Comparison of ENCODE assay signal across 39 cellular contexts in genomic region chr7:116298055-116298454, GRCh38.
"Had no signal": no experiment of that assay in that cellular context is flagged by ENCODE, and none has a peak within 500 bp of the region (broad histone marks: within the 10 kb centered on the region; RNA-seq: fewer than 3 reads in every experiment).

No MANE protein-coding gene starts in this region.

- H3K36me3 ChIP-seq: adrenal gland, ascending aorta, brain microvascular endothelial cell, cardiac muscle cell, colonic mucosa had no signal

- FAIRE-seq: bronchial epithelial cell, colon had no signal

- H3K4me3 ChIP-seq: adrenal gland, ascending aorta, body of pancreas, cardiac muscle cell, colonic mucosa had no signal

- H3K4me3 Mint-ChIP-seq: activated naive CD4-positive, alpha-beta T cell treated with anti-CD3 and anti-CD28 coated beads for 36 hours; activated naive CD4-positive, alpha-beta T cell treated with anti-CD3 and anti-CD28 coated beads, Interleukin-2, amount 10 ng/mL, durations not matched to agents 7 days and 5 days; activated naive CD4-positive, alpha-beta T cell treated with anti-CD3 and anti-CD28 coated beads, Interleukin-2, amount 50 U/mL, for 24 hours; activated naive CD8-positive, alpha-beta T cell; activated naive CD8-positive, alpha-beta T cell treated with anti-CD3 and anti-CD28 coated beads for 36 hours; activated naive CD8-positive, alpha-beta T cell treated with anti-CD3 and anti-CD28 coated beads, Interleukin-2, amount 10 ng/mL, durations not matched to agents 7 days and 5 days; activated naive CD8-positive, alpha-beta T cell treated with anti-CD3 and anti-CD28 coated beads, Interleukin-2, amount 50 U/mL, for 24 hours; activated T-cell treated with anti-CD3 and anti-CD28 coated beads, Interleukin-2, amount 50 U/mL, for 24 hours; activated T-cell treated with anti-CD3 and anti-CD28 coated beads, Interleukin-2, amount 50 U/mL, for 4 hours; activated T-cell treated with anti-CD3 and anti-CD28 coated beads, Interleukin-2, amount 50 U/mL, for 72 hours; activated T-helper 1 cell treated with anti-CD3 and anti-CD28 coated beads, Interleukin-12 subunit alpha, Interleukin-12 subunit beta, Interleukin-2, Interleukin-4 antibody, amounts not matched to agents 30 ng/mL and 10 ng/mL and 1 ng/mL, durations not matched to agents 14 hours and 24 hours and 36 hours; activated T-helper 17 cell treated with anti-CD3 and anti-CD28 coated beads, Interleukin-2, amount 50 U/mL, for 72 hours; brain; central memory CD8-positive, alpha-beta T cell had no signal

- H3K9me3 ChIP-seq: adrenal gland, ascending aorta, body of pancreas, colonic mucosa had no signal

- H3K4me1 Mint-ChIP-seq: activated naive CD4-positive, alpha-beta T cell treated with anti-CD3 and anti-CD28 coated beads, Interleukin-2, amount 10 ng/mL, durations not matched to agents 7 days and 5 days; activated naive CD4-positive, alpha-beta T cell treated with anti-CD3 and anti-CD28 coated beads, Interleukin-2, amount 50 U/mL, for 24 hours; activated naive CD8-positive, alpha-beta T cell treated with anti-CD3 and anti-CD28 coated beads for 36 hours; activated naive CD8-positive, alpha-beta T cell treated with anti-CD3 and anti-CD28 coated beads, Interleukin-2, amount 10 ng/mL, durations not matched to agents 7 days and 5 days; activated naive CD8-positive, alpha-beta T cell treated with anti-CD3 and anti-CD28 coated beads, Interleukin-2, amount 50 U/mL, for 24 hours; activated T-helper 17 cell treated with anti-CD3 and anti-CD28 coated beads, Interleukin-2, amount 50 U/mL, for 72 hours; brain; central memory CD8-positive, alpha-beta T cell had no signal

- H3K27ac ChIP-seq: adrenal gland, ascending aorta, body of pancreas, brain microvascular endothelial cell, cardiac muscle cell, colonic mucosa had no signal

- H3K27ac Mint-ChIP-seq: activated naive CD4-positive, alpha-beta T cell treated with anti-CD3 and anti-CD28 coated beads for 36 hours; activated naive CD4-positive, alpha-beta T cell treated with anti-CD3 and anti-CD28 coated beads, Interleukin-2, amount 10 ng/mL, durations not matched to agents 7 days and 5 days; activated naive CD4-positive, alpha-beta T cell treated with anti-CD3 and anti-CD28 coated beads, Interleukin-2, amount 50 U/mL, for 72 hours; activated naive CD8-positive, alpha-beta T cell; activated naive CD8-positive, alpha-beta T cell treated with anti-CD3 and anti-CD28 coated beads for 36 hours; activated naive CD8-positive, alpha-beta T cell treated with anti-CD3 and anti-CD28 coated beads, Interleukin-2, amount 10 ng/mL, durations not matched to agents 7 days and 5 days; activated naive CD8-positive, alpha-beta T cell treated with anti-CD3 and anti-CD28 coated beads, Interleukin-2, amount 50 U/mL, for 24 hours; activated T-cell treated with anti-CD3 and anti-CD28 coated beads, Interleukin-2, amount 50 U/mL, for 24 hours; activated T-cell treated with anti-CD3 and anti-CD28 coated beads, Interleukin-2, amount 50 U/mL, for 72 hours; activated T-helper 1 cell treated with anti-CD3 and anti-CD28 coated beads, Interleukin-12 subunit alpha, Interleukin-12 subunit beta, Interleukin-2, Interleukin-4 antibody, amounts not matched to agents 30 ng/mL and 10 ng/mL and 1 ng/mL, durations not matched to agents 14 hours and 24 hours and 36 hours; activated T-helper 17 cell treated with anti-CD3 and anti-CD28 coated beads, Interleukin-2, amount 50 U/mL, for 72 hours; activated T-helper 2 cell treated with anti-CD3 and anti-CD28 coated beads, Interferon-gamma antibody, Interleukin-2, Interleukin-4, amounts not matched to agents 10 μg/mL and 5 μg/mL and 100 μg/mL, durations not matched to agents 14 hours and 24 hours and 36 hours; brain had no signal

- H3K4me1 ChIP-seq: adrenal gland, ascending aorta, body of pancreas, colonic mucosa had no signal

- H3K27me3 ChIP-seq: adrenal gland, ascending aorta, body of pancreas, brain microvascular endothelial cell, cardiac muscle cell, colonic mucosa had no signal

- H3K9me3 Mint-ChIP-seq: activated naive CD4-positive, alpha-beta T cell treated with anti-CD3 and anti-CD28 coated beads for 36 hours; activated naive CD4-positive, alpha-beta T cell treated with anti-CD3 and anti-CD28 coated beads, Interleukin-2, amount 10 ng/mL, durations not matched to agents 7 days and 5 days; activated naive CD4-positive, alpha-beta T cell treated with anti-CD3 and anti-CD28 coated beads, Interleukin-2, amount 50 U/mL, for 24 hours; activated T-cell treated with anti-CD3 and anti-CD28 coated beads, Interleukin-2, amount 50 U/mL, for 24 hours; activated T-helper 1 cell treated with anti-CD3 and anti-CD28 coated beads, Interleukin-12 subunit alpha, Interleukin-12 subunit beta, Interleukin-2, Interleukin-4 antibody, amounts not matched to agents 30 ng/mL and 10 ng/mL and 1 ng/mL, durations not matched to agents 14 hours and 24 hours and 36 hours; activated T-helper 2 cell treated with anti-CD3 and anti-CD28 coated beads, Interferon-gamma antibody, Interleukin-2, Interleukin-4, amounts not matched to agents 10 μg/mL and 5 μg/mL and 100 μg/mL, durations not matched to agents 14 hours and 24 hours and 36 hours had no signal

- H3K36me3 Mint-ChIP-seq: activated naive CD4-positive, alpha-beta T cell treated with anti-CD3 and anti-CD28 coated beads, Interleukin-2, amount 10 ng/mL, durations not matched to agents 7 days and 5 days; activated naive CD8-positive, alpha-beta T cell; activated naive CD8-positive, alpha-beta T cell treated with anti-CD3 and anti-CD28 coated beads for 36 hours; activated naive CD8-positive, alpha-beta T cell treated with anti-CD3 and anti-CD28 coated beads, Interleukin-2, amount 10 ng/mL, durations not matched to agents 7 days and 5 days; brain had no signal

- ATAC-seq: activated naive CD4-positive, alpha-beta T cell treated with anti-CD3 and anti-CD28 coated beads, Interleukin-2, amount 50 U/mL, for 72 hours; activated naive CD8-positive, alpha-beta T cell treated with anti-CD3 and anti-CD28 coated beads, Interleukin-2, amount 50 U/mL, for 24 hours; activated T-cell treated with anti-CD3 and anti-CD28 coated beads, Interleukin-2, amount 50 U/mL, for 4 hours; activated T-cell treated with anti-CD3 and anti-CD28 coated beads, Interleukin-2, amount 50 U/mL, for 72 hours; activated T-helper 17 cell treated with anti-CD3 and anti-CD28 coated beads, Interleukin-2, amount 50 U/mL, for 72 hours; body of pancreas had no signal

- DNase-seq: activated effector memory CD4-positive, alpha-beta T cell treated with anti-CD3 and anti-CD28 coated beads, Interleukin-2, amount 50 U/mL, for 16 hours; activated effector memory CD4-positive, alpha-beta T cell treated with Interleukin-2 at 50 U/mL for 16 hours; activated gamma-delta T cell; activated gamma-delta T cell treated with Interleukin-2 at 50 U/mL for 16 hours; activated naive CD4-positive, alpha-beta T cell; activated naive CD4-positive, alpha-beta T cell treated with anti-CD3 and anti-CD28 coated beads for 36 hours; activated naive CD4-positive, alpha-beta T cell treated with anti-CD3 and anti-CD28 coated beads, Interleukin-2, amount 10 ng/mL, durations not matched to agents 7 days and 5 days; activated naive CD4-positive, alpha-beta T cell treated with anti-CD3 and anti-CD28 coated beads, Interleukin-2, amount 50 U/mL, for 16 hours; activated naive CD4-positive, alpha-beta T cell treated with Interleukin-2 at 50 U/mL for 16 hours; activated naive CD8-positive, alpha-beta T cell treated with anti-CD3 and anti-CD28 coated beads for 36 hours; activated naive CD8-positive, alpha-beta T cell treated with anti-CD3 and anti-CD28 coated beads, Interleukin-2, amount 10 ng/mL, durations not matched to agents 7 days and 5 days; activated naive CD8-positive, alpha-beta T cell treated with anti-CD3 and anti-CD28 coated beads, Interleukin-2, amount 50 U/mL, for 24 hours; activated T-cell treated with anti-CD3 and anti-CD28 coated beads, Interleukin-2, amount 50 U/mL, for 24 hours; activated T-cell treated with anti-CD3 and anti-CD28 coated beads, Interleukin-2, amount 50 U/mL, for 4 hours; activated T-cell treated with anti-CD3 and anti-CD28 coated beads, Interleukin-2, amount 50 U/mL, for 48 hours; activated T-cell treated with anti-CD3 and anti-CD28 coated beads, Interleukin-2, amount 50 U/mL, for 72 hours; adrenal gland; amniotic stem cell; amygdala; anterior cingulate cortex; aorta; body of pancreas; brain microvascular endothelial cell; caudate nucleus; central memory CD4-positive, alpha-beta T cell; cerebellar nuclear complex; colonic mucosa had no signal
